ENCODE assay signal across 36 cellular contexts in genomic region chr4:98117363-98117762, GRCh38. TPM values are rescaled to one million over a fixed set of nuclear protein-coding genes. Genes with fewer than 3 reads are reported as not detected.
"Had no signal": no experiment of that assay in that cellular context is flagged by ENCODE, and none has a peak within 500 bp of the region (broad histone marks: within the 10 kb centered on the region; RNA-seq: fewer than 3 reads in every experiment).

No MANE protein-coding gene starts in this region.

- H3K27me3 ChIP-seq: MG63 had no signal

- H3K9me3 ChIP-seq: MG63 had no signal

- DNase-seq: Karpas-422, Kasumi-1, MG63, MM.1S, MV-4-11, NCI-H1048, NCI-H1092, NCI-H1092 treated with DMSO at 0.1 percent for 48 hours, NCI-H1105, NCI-H1105 treated with DMSO at 0.1 percent for 48 hours, NCI-H1417, NCI-H1417 treated with DMSO at 0.1 percent for 48 hours, NCI-H1436, NCI-H1436 treated with DMSO at 0.1 percent for 48 hours, NCI-H146, NCI-H1694, NCI-H1694 treated with DMSO at 0.1 percent for 48 hours, NCI-H187, NCI-H187 treated with DMSO at 0.1 percent for 48 hours, NCI-H1930, NCI-H2029, NCI-H2029 treated with DMSO at 0.1 percent for 48 hours, NCI-H2081, NCI-H2081 treated with DMSO at 0.1 percent for 48 hours, NCI-H2107, NCI-H2171, NCI-H2171 treated with DMSO at 0.1 percent for 48 hours, NCI-H2227 treated with DMSO at 0.1 percent for 48 hours, NCI-H226, NCI-H345, NCI-H446, NCI-H446 treated with DMSO at 0.1 percent for 48 hours, NCI-H510A, NCI-H510A treated with DMSO at 0.1 percent for 48 hours had no signal

- H3K36me3 ChIP-seq: MG63 had no signal

- H3K4me3 ChIP-seq: MG63 had no signal

RNA-seq across cellular contexts. Expression of gene STPG2, which starts 25.9 kb away (rescaled TPM):
- total RNA-seq: M059J, NCI-H460 had no signal
